9 cellular contexts compared by ENCODE assay signal in the genomic region with DNA sequence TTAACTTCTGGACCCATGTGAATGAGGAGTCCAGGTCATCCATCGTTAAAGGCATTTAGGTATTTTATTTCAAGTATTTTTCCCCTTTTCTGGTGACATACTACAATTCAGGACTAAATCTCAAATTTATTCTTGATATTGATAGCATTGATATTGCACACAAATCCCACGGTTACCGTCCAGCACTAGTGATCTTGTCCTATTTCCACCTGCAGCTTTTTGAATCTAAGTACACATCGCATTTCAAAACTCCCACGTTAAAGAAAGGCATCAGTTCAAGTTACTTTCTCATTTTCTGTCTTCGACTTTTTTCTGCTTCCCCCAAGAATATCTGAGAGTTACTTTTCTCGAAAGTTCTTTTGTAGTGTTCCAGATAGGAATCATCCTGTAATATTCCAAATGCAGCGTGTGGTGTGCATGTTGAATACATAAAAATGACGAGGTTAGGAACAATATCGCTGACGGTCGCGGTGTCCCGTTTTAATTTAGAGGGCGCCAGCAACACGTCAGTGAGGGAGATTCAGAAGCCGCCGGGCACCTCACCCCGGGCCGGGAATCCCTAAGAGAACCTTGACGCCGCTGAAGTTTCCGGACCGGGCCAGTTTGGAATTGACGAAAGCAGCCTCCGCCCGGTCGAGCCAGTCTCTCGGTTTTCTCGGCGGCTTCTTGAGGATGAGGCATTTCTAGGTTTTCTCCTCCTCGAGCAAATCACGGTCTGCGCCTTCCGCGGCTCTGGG. TPM values are rescaled to one million over a fixed set of nuclear protein-coding genes. Genes with fewer than 3 reads are reported as not detected.
DNase-seq lines count a peak whose midpoint lies in the region; ATAC-seq and TF ChIP-seq lines count a peak whose summit lies in the region.
"Had no signal": no experiment of that assay in that cellular context is flagged by ENCODE, and none has a peak within 500 bp of the region (broad histone marks: within the 10 kb centered on the region; RNA-seq: fewer than 3 reads in every experiment).

No MANE protein-coding gene starts in this region.

- DNase-seq in NCI-H1105 treated with DMSO at 0.1 percent for 48 hours (lab: John Stamatoyannopoulos, UW) = peak; percentile 41
- no peak for DNase-seq in NCI-H1105 (lab: John Stamatoyannopoulos, UW)
- DNase-seq in SW480 (ENCODE audit: low spot score) = peak; percentile 59
- DNase-seq in cardiac muscle cell (ENCODE audit: low read depth in 1 of 2, low spot score in 1 of 2) = peak in 1 of 2 donors; percentile 18
- no peak for DNase-seq in central memory CD4-positive, alpha-beta T cell

- H3K27ac ChIP-seq in cardiac muscle cell (no peak overlapping the region), skin epidermis (peak overlapping the region in 1 of 21 experiments; percentile 45)
- H3K27ac ChIP-seq: epithelial cell of prostate had no signal

- ATAC-seq in HG03571 (IDR thresholded peaks at IDR 0.05; ENCODE audit: unreplicated experiment) (no peak), HG03521 (IDR thresholded peaks at IDR 0.05; ENCODE audit: unreplicated experiment) (no peak)

- H3K9me3 ChIP-seq in cardiac muscle cell (ENCODE audit: low read depth) = no peaks in the 10 kb centered on the region

- peaks cover 59% of the 10 kb centered on the region for H3K27me3 ChIP-seq in cardiac muscle cell

- H3K4me3 ChIP-seq in cardiac muscle cell (peak overlapping the region; percentile 65), skin epidermis (peak overlapping the region in 4 of 7 experiments; percentile 12 to 46 (median 35))

- TF ChIP-seq CTCF in cardiac muscle cell (IDR thresholded peaks at IDR 0.05; ENCODE audit: low read depth, low read length) = no peak

- H3K4me1 ChIP-seq in cardiac muscle cell (ENCODE audit: low read depth) = no peaks in the 10 kb centered on the region

- no peaks in the 10 kb centered on the region for H3K36me3 ChIP-seq in cardiac muscle cell

RNA-seq across cellular contexts. Expression of a gene that starts 0.6 kb away (rescaled TPM):
- 0.63 and 0.86 TPM in 2 replicates for total RNA-seq in cardiac muscle cell
- 0.50 and 0.95 TPM in 2 replicates for polyA plus RNA-seq in cardiac muscle cell

Comparison
In these comparisons a context has a peak if more than half of its experiments do, and no peak if none do; other contexts are left out.
1. DNase-seq: peak in NCI-H1105 treated with DMSO at 0.1 percent for 48 hours (single experiment) and SW480 (single experiment); none in NCI-H1105 (single experiment) and central memory CD4-positive, alpha-beta T cell (single experiment).